Comparison of ENCODE assay signal across 21 cellular contexts in the genomic region with DNA sequence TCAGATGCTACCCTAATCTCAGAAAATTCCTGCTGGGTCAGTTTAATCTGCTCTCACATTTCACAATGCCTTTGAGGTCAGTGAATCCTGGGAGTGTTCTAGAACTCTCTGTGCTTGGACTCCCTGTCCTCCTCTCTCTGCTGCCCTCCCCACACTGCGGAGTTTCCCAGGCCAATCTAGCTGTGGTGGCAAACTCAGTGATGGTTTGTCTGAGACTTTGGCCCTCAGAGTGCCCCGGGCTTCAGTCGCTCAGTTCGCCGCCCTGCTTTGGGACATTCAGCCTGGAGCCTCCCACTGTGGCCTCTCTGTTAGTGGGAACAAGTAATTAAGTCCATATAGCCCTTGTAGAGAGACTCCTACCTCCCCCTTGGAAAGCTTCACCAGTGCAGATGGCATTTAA. TPM values are rescaled to one million over a fixed set of nuclear protein-coding genes. Genes with fewer than 3 reads are reported as not detected.
DNase-seq lines count a peak whose midpoint lies in the region; ATAC-seq lines count a peak whose summit lies in the region.
"Had no signal": no experiment of that assay in that cellular context is flagged by ENCODE, and none has a peak within 500 bp of the region (broad histone marks: within the 10 kb centered on the region; RNA-seq: fewer than 3 reads in every experiment).

No MANE protein-coding gene starts in this region.

- WGBS in right cardiac atrium, result 94% methylated on average over 5 of the region's 5 CpGs
- no CpG with 5 or more reads among the region's 5 CpGs for WGBS in neuronal stem cell (ENCODE audit: extremely low coverage in 2 of 2, insufficient read length in 2 of 2, insufficient replicate concordance in 1 of 2), 2 donors

- no peak overlapping the region for H3K14ac ChIP-seq in neuronal stem cell (ENCODE audit: low read length)

- no peaks in the 10 kb centered on the region for H3K9me3 ChIP-seq in adipocyte (ENCODE audit: control insufficient read depth, low read length)
- no peaks in the 10 kb centered on the region for H3K9me3 ChIP-seq in right cardiac atrium (ENCODE audit: control insufficient read depth, low read length)
- no peaks in the 10 kb centered on the region for H3K9me3 ChIP-seq in neuronal stem cell (replicated peaks in 1 of 2; ENCODE audit: control insufficient read depth in 2 of 2, insufficient read depth in 1 of 2, low read depth in 1 of 2, low read length in 2 of 2)
- H3K9me3 ChIP-seq: esophagus squamous epithelium, suprapubic skin had no signal

- H3K4me3 ChIP-seq in adipocyte (ENCODE audit: low read length) (no peak overlapping the region), right cardiac atrium (ENCODE audit: low read length) (no peak overlapping the region), neuronal stem cell (ENCODE audit: low read length in 2 of 2) (no peak overlapping the region)
- H3K4me3 ChIP-seq: esophagus squamous epithelium, suprapubic skin had no signal

- DNase-seq in G401 (ENCODE audit: low spot score) (peak; percentile 14), adipocyte (ENCODE audit: low read depth) (peak; percentile 42), right cardiac atrium (peak in 1 of 3 donors; percentile 61), neuronal stem cell (ENCODE audit: low spot score) (no peak), UCSD-AML1 (lab: John Stamatoyannopoulos, UW; ENCODE audit: unreplicated experiment) (no peak), ACHN (no peak)
- DNase-seq: activated effector memory CD4-positive, alpha-beta T cell treated with Interleukin-2 at 50 U/mL for 16 hours; AML-193; aorta; esophagus squamous epithelium; hypothalamus; naive thymus-derived CD8-positive, alpha-beta T cell; NCI-H1436; NK-92 treated with Interleukin-12 subunit alpha and Interleukin-12 subunit beta, amount 100 ng/mL, for 24 hours; SHP77 treated with DMSO at 0.1 percent for 48 hours; stimulated activated CD4-positive, alpha-beta T cell treated with anti-CD3 and anti-CD28 coated beads, Interleukin-2, amount 100 ng/mL, for 48 hours had no signal

- H3K36me3 ChIP-seq in adipocyte (ENCODE audit: control insufficient read depth, insufficient read depth, low read length, severe bottlenecking) (no peaks in the 10 kb centered on the region), neuronal stem cell (replicated peaks in 1 of 2; ENCODE audit: control insufficient read depth in 2 of 2, insufficient read depth in 2 of 2, low read length in 2 of 2) (peaks cover 0 to 22% of the 10 kb centered on the region in 2 donors)
- H3K36me3 ChIP-seq: esophagus squamous epithelium, suprapubic skin had no signal

- peaks cover 39% of the 10 kb centered on the region for H3K4me1 ChIP-seq in adipocyte (ENCODE audit: control insufficient read depth, insufficient read depth, low read length)
- H3K4me1 ChIP-seq in right cardiac atrium (ENCODE audit: control insufficient read depth, insufficient read depth, low read length), result no peaks in the 10 kb centered on the region
- peaks cover 35 to 44% of the 10 kb centered on the region in 2 donors for H3K4me1 ChIP-seq in neuronal stem cell (ENCODE audit: control insufficient read depth in 2 of 2, insufficient read depth in 1 of 2, low read depth in 1 of 2, low read length in 2 of 2)

- no peak overlapping the region for H2AK5ac ChIP-seq in neuronal stem cell (ENCODE audit: low read depth, low read length)

- H3K4ac ChIP-seq in neuronal stem cell (ENCODE audit: low read length), result no peak overlapping the region

- no peak overlapping the region for H4K8ac ChIP-seq in neuronal stem cell (ENCODE audit: low read depth, low read length)

- H2BK5ac ChIP-seq in neuronal stem cell (ENCODE audit: low read length), result no peak overlapping the region

- H3K79me1 ChIP-seq in neuronal stem cell (ENCODE audit: low read depth, low read length), result no peaks in the 10 kb centered on the region

- H3K27ac ChIP-seq in right cardiac atrium (ENCODE audit: low read length), result no peak overlapping the region
- peak overlapping the region; percentile 57 for H3K27ac ChIP-seq in neuronal stem cell (replicated peaks; ENCODE audit: low read length)
- H3K27ac ChIP-seq: suprapubic skin had no signal

- no peak overlapping the region for H3K23ac ChIP-seq in neuronal stem cell (ENCODE audit: low read depth, low read length, poor library complexity)

- in situ Hi-C loops in G401 (cut with HindIII; ENCODE audit: low sequenced_read_pairs), result no loop called here
- in situ Hi-C loops in ACHN (cut with HindIII; ENCODE audit: low pct_ligation_motif_present, low pct_unique_long_range_greater_than_20kb, low sequenced_read_pairs), result no loop called here

- H3K27me3 ChIP-seq in adipocyte (replicated peaks; ENCODE audit: control insufficient read depth, insufficient read depth, low read length) (no peaks in the 10 kb centered on the region), right cardiac atrium (ENCODE audit: control insufficient read depth, insufficient read depth) (no peaks in the 10 kb centered on the region), neuronal stem cell (ENCODE audit: control insufficient read depth in 3 of 3, insufficient read depth in 3 of 3, low read depth in 1 of 3, low read length in 3 of 3) (no peaks in the 10 kb centered on the region)
- H3K27me3 ChIP-seq: suprapubic skin had no signal

- peak overlapping the region; percentile 53 for H2AFZ ChIP-seq in neuronal stem cell (ENCODE audit: low read length)

- no peak overlapping the region for H3K4me2 ChIP-seq in neuronal stem cell (ENCODE audit: insufficient read depth, low read length, poor library complexity, severe bottlenecking)

- no peak overlapping the region for H4K91ac ChIP-seq in neuronal stem cell (ENCODE audit: low read depth, low read length, poor library complexity)

- intact Hi-C loops in right cardiac atrium (cut with DNase I), result loop anchor here in 1 of 4 donors (5.0 kb wide), 1 partner anchor 331 kb away; no protein-coding TSS in a partner anchor

- no peak overlapping the region for H2BK12ac ChIP-seq in neuronal stem cell (ENCODE audit: low read length)

- no peak overlapping the region for H2BK120ac ChIP-seq in neuronal stem cell (ENCODE audit: low read depth, low read length)

- H3K9ac ChIP-seq in adipocyte (ENCODE audit: low read length) (no peak overlapping the region), neuronal stem cell (ENCODE audit: low read depth, low read length, poor library complexity) (no peak overlapping the region)

- no peak overlapping the region for H3K18ac ChIP-seq in neuronal stem cell (ENCODE audit: low read length)

- H2BK15ac ChIP-seq in neuronal stem cell (ENCODE audit: low read length), result no peak overlapping the region

- ATAC-seq in right cardiac atrium (peak; percentile 73 to 79), GM18867 (IDR thresholded peaks at IDR 0.05; ENCODE audit: unreplicated experiment) (no peak), GM21529 (IDR thresholded peaks at IDR 0.05; ENCODE audit: unreplicated experiment) (no peak)
- ATAC-seq: naive thymus-derived CD8-positive, alpha-beta T cell had no signal

RNA-seq across cellular contexts. Expression of a gene that starts 7.1 kb away (rescaled TPM):
- total RNA-seq in G401 (2014; rRNA removed; shearing (Covaris generic)), result 2.4 TPM in 1 of 2 replicates, not detected in the other
- 1 to 10 TPM; 1.0 to 5.7 (median 4.9) TPM for total RNA-seq in right cardiac atrium
- 2.4 TPM for polyA plus RNA-seq in right cardiac atrium
- 3.6 TPM for polyA plus RNA-seq in neuronal stem cell (2013, experiment 1 of 2)
- 3.8 TPM for polyA plus RNA-seq in neuronal stem cell (2013, experiment 2 of 2)
- total RNA-seq: T-helper 2 cell treated with Interferon-gamma antibody and Interleukin-4, amounts not matched to agents 100 ng/mL and 5 ng/mL, for 36 hours had no signal
- polyA plus RNA-seq: naive thymus-derived CD8-positive, alpha-beta T cell had no signal

RNA-seq across cellular contexts. Expression of a gene that starts 12.0 kb away (rescaled TPM):
- total RNA-seq in G401 (2014; rRNA removed; shearing (Covaris generic)), result not detected in 2 replicates
- not detected for total RNA-seq in right cardiac atrium
- not detected for polyA plus RNA-seq in right cardiac atrium
- polyA plus RNA-seq in neuronal stem cell (2013, experiment 1 of 2), result not detected
- polyA plus RNA-seq in neuronal stem cell (2013, experiment 2 of 2), result not detected
- total RNA-seq: aorta; esophagus squamous epithelium; naive thymus-derived CD8-positive, alpha-beta T cell; renal cortical epithelial cell; suprapubic skin; T-helper 2 cell treated with Interferon-gamma antibody and Interleukin-4, amounts not matched to agents 100 ng/mL and 5 ng/mL, for 36 hours had no signal
- polyA plus RNA-seq: aorta; naive thymus-derived CD8-positive, alpha-beta T cell had no signal

RNA-seq across cellular contexts. Expression of a gene that starts 23.3 kb away (rescaled TPM):
- total RNA-seq in G401 (2014; rRNA removed; shearing (Covaris generic)), result not detected in 2 replicates
- under 1 TPM in 2 of 4 donors, not detected in 2; 0.11 to 0.35 TPM for total RNA-seq in right cardiac atrium
- polyA plus RNA-seq in right cardiac atrium, result 0.05 TPM
- polyA plus RNA-seq in neuronal stem cell (2013, experiment 1 of 2), result not detected
- not detected for polyA plus RNA-seq in neuronal stem cell (2013, experiment 2 of 2)
- total RNA-seq: renal cortical epithelial cell; suprapubic skin; T-helper 2 cell treated with Interferon-gamma antibody and Interleukin-4, amounts not matched to agents 100 ng/mL and 5 ng/mL, for 36 hours had no signal

Comparison
In these comparisons a context has a peak if more than half of its experiments do, and no peak if none do; other contexts are left out.
1. DNase-seq: peak in G401 (single experiment) and adipocyte (single experiment); none in neuronal stem cell (single experiment), UCSD-AML1 (single experiment) and ACHN (single experiment).
2. ATAC-seq: peak in right cardiac atrium (2 of 2); none in GM18867 (single experiment) and GM21529 (single experiment).